In the genomic region with DNA sequence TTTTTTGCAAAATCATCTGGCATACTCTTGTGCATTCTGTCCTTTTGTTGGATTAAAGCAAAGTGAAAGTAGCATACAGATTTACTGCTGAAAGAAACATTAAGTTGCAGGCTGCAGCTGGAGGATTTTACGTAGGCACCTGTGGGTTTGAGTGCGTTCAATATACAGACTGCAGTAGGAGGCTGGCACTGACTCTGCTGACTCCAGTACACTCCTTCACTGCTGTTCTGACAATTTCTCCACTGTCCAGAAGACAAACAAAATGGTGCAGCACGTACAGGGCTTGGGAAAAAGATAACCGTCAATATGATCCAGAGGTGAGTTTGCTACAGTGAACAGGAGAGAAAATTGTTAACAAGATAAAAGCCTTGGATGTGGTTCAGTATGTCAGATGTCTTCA, we compare ENCODE assay signal across 13 cellular contexts.
A peak's percentile ranks its signal among the peaks of the same experiment; 100 is the strongest.
DNase-seq lines count a peak whose midpoint lies in the region; ATAC-seq and TF ChIP-seq lines count a peak whose summit lies in the region.
"Had no signal": no experiment of that assay in that cellular context is flagged by ENCODE, and none has a peak within 500 bp of the region (broad histone marks: within the 10 kb centered on the region; RNA-seq: fewer than 3 reads in every experiment).

No MANE protein-coding gene starts in this region.

- no peaks in the 10 kb centered on the region for H3K36me3 ChIP-seq in CD8-positive, alpha-beta T cell (ENCODE audit: insufficient read depth, low read length)
- H3K36me3 ChIP-seq in Panc1 (ENCODE audit: control insufficient read depth, insufficient read depth, low read length): no peaks in the 10 kb centered on the region
- H3K36me3 ChIP-seq: breast epithelium, MG63 had no signal

- BruUV-seq in Panc1 (replicated peaks; lab: Mats Ljungman, UMichigan): no TSS peak

- H3K9me3 ChIP-seq in CD8-positive, alpha-beta T cell (ENCODE audit: low read length): no peaks in the 10 kb centered on the region
- H3K9me3 ChIP-seq in Panc1 (ENCODE audit: control insufficient read depth, insufficient read depth, low read depth, low read length): no peaks in the 10 kb centered on the region
- H3K9me3 ChIP-seq: breast epithelium had no signal

- no peaks in the 10 kb centered on the region for H3K9me3 Mint-ChIP-seq in CD8-positive, alpha-beta T cell
- H3K9me3 Mint-ChIP-seq: activated T-cell treated with anti-CD3 and anti-CD28 coated beads, Interleukin-2, amount 50 U/mL, for 24 hours; naive thymus-derived CD4-positive, alpha-beta T cell had no signal

- H3K36me3 Mint-ChIP-seq in CD8-positive, alpha-beta T cell: no peaks in the 10 kb centered on the region

- H3K27me3 ChIP-seq in CD8-positive, alpha-beta T cell (ENCODE audit: insufficient read depth, low read length): no peaks in the 10 kb centered on the region
- no peaks in the 10 kb centered on the region for H3K27me3 ChIP-seq in Panc1 (ENCODE audit: control insufficient read depth, insufficient read depth, low read length)
- H3K27me3 ChIP-seq: breast epithelium, MG63 had no signal

- DNase-seq in CD8-positive, alpha-beta T cell: no peak
- DNase-seq in LNCaP clone FGC (ENCODE audit: low read depth) (peak; percentile 84), Panc1 (ENCODE audit: low read depth, low spot score) (no peak), inferior parietal cortex (ENCODE audit: extremely low spot score) (peak; percentile 34), foreskin fibroblast (no peak), left colon (no peak)
- DNase-seq: activated T-cell treated with anti-CD3 and anti-CD28 coated beads, Interleukin-2, amount 50 U/mL, for 24 hours; MG63; stimulated activated CD8-positive, alpha-beta memory T cell treated with anti-CD3 and anti-CD28 coated beads, Interleukin-4, amount 100 ng/mL, for 48 hours had no signal

- no peak overlapping the region for H3K27ac Mint-ChIP-seq in CD8-positive, alpha-beta T cell
- H3K27ac Mint-ChIP-seq: activated T-cell treated with anti-CD3 and anti-CD28 coated beads, Interleukin-2, amount 50 U/mL, for 24 hours had no signal

- no peak for TF ChIP-seq CTCF in CD8-positive, alpha-beta T cell (IDR thresholded peaks at IDR 0.05)
- no peak for TF ChIP-seq CTCF in LNCaP clone FGC (IDR thresholded peaks at IDR 0.05; ENCODE audit: control insufficient read depth, extremely low read depth, insufficient read depth)
- TF ChIP-seq CTCF in Panc1 (IDR thresholded peaks at IDR 0.05): no peak
- no peak for TF ChIP-seq CTCF in foreskin fibroblast (IDR thresholded peaks at IDR 0.05; ENCODE audit: low read depth, low read length)

- peak overlapping the region; percentile 49 for H3K4me3 Mint-ChIP-seq in CD8-positive, alpha-beta T cell
- H3K4me3 Mint-ChIP-seq: activated T-cell treated with anti-CD3 and anti-CD28 coated beads, Interleukin-2, amount 50 U/mL, for 24 hours had no signal

- POLR2A ChIA-PET in CD8-positive, alpha-beta T cell (lab: Charles Lee): interaction anchor here (1.2 kb wide), 1 partner anchor 9 kb away, joined by 3 read pairs; no protein-coding TSS in a partner anchor
- POLR2A ChIA-PET in Panc1 (lab: Charles Lee): no interaction called here

- no peaks in the 10 kb centered on the region for H3K4me1 ChIP-seq in CD8-positive, alpha-beta T cell (ENCODE audit: insufficient read depth, low read length)
- H3K4me1 ChIP-seq in Panc1 (ENCODE audit: control insufficient read depth, insufficient read depth, low read length): peaks cover 21% of the 10 kb centered on the region
- H3K4me1 ChIP-seq: breast epithelium had no signal

- H3K4me1 Mint-ChIP-seq in CD8-positive, alpha-beta T cell (ENCODE audit: low read depth): peaks cover 16% of the 10 kb centered on the region

- CTCF ChIA-PET in CD8-positive, alpha-beta T cell (lab: Charles Lee): no interaction called here
- CTCF ChIA-PET in Panc1 (lab: Charles Lee): no interaction called here

- H3K27me3 Mint-ChIP-seq in CD8-positive, alpha-beta T cell (ENCODE audit: low read depth): no peaks in the 10 kb centered on the region
- H3K27me3 Mint-ChIP-seq: activated T-cell treated with anti-CD3 and anti-CD28 coated beads, Interleukin-2, amount 50 U/mL, for 24 hours had no signal

- intact Hi-C loops in CD8-positive, alpha-beta T cell (cut with DNase I, micrococcal nuclease): no loop called here
- intact Hi-C loops in Panc1 (cut with micrococcal nuclease; ENCODE audit: unreplicated experiment) (no loop called here), left colon (cut with DNase I, micrococcal nuclease) (no loop called here)

- H3K27ac ChIP-seq in CD8-positive, alpha-beta T cell (ENCODE audit: low read depth, low read length): no peak overlapping the region
- H3K27ac ChIP-seq in Panc1 (ENCODE audit: low read length): peak overlapping the region; percentile 29; the same call in 1 of the 2 replicates
- H3K27ac ChIP-seq: breast epithelium had no signal

- in situ Hi-C loops in Panc1 (cut with HindIII; ENCODE audit: low pct_unique_long_range_greater_than_20kb, low sequenced_read_pairs): no loop called here

- no peak for ATAC-seq in CD8-positive, alpha-beta T cell
- ATAC-seq in Panc1 (peak; percentile 73), GM21786 (IDR thresholded peaks at IDR 0.05; ENCODE audit: unreplicated experiment) (no peak), GM18511 (IDR thresholded peaks at IDR 0.05; ENCODE audit: unreplicated experiment) (no peak), left colon (no peak)
- ATAC-seq: naive thymus-derived CD4-positive, alpha-beta T cell had no signal

- no peak overlapping the region for H3K4me3 ChIP-seq in CD8-positive, alpha-beta T cell (ENCODE audit: low read depth, low read length)
- H3K4me3 ChIP-seq in LNCaP clone FGC (ENCODE audit: low read depth, low read length) (peak overlapping the region; percentile 31), Panc1 (ENCODE audit: low read depth in 2 of 2, low read length in 2 of 2) (no peak overlapping the region), foreskin fibroblast (ENCODE audit: low read depth in 1 of 2, low read length in 2 of 2) (no peak overlapping the region)
- H3K4me3 ChIP-seq: MG63 had no signal

Comparison
In these comparisons a context has a peak if more than half of its experiments do, and no peak if none do; other contexts are left out.
1. DNase-seq: peak in LNCaP clone FGC (single experiment) and inferior parietal cortex (single experiment); none in CD8-positive, alpha-beta T cell (0 of 7), Panc1 (single experiment), foreskin fibroblast (0 of 2) and left colon (0 of 2).